ENCODE assay signal across 9 cellular contexts in the genomic region with DNA sequence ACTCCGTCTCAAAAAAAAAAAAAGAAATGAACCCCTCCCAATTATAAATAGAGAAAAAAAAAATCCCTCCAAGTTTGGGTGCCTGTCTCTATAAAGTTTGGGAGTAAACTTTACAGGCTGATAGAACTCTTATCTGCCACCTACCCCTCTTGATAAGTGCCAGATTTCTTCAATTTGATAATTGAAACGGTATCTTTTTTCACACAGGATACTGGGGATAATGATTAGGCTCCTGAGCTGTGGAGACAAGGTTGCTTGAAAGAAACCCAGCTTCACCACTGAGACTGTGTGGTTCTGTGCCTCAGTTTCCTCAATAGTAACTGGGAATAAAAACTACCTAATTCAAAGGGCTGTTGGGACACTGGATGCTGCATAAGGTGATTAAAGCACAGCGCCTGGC. TPM values are rescaled to one million over a fixed set of nuclear protein-coding genes. Genes with fewer than 3 reads are reported as not detected.
DNase-seq lines count a peak whose midpoint lies in the region; ATAC-seq and TF ChIP-seq lines count a peak whose summit lies in the region.
"Had no signal": no experiment of that assay in that cellular context is flagged by ENCODE, and none has a peak within 500 bp of the region (broad histone marks: within the 10 kb centered on the region; RNA-seq: fewer than 3 reads in every experiment).

No MANE protein-coding gene starts in this region.

- TF ChIP-seq CTCF in gastrocnemius medialis (IDR thresholded peaks at IDR 0.05 in 4 of 5, conservative IDR thresholded peaks at IDR 0.05 in 1 of 5) = no peak

- POLR2A ChIA-PET in activated CD8-positive, alpha-beta T cell treated with anti-CD3 and anti-CD28 coated beads, Interleukin-2, amount 10 ng/mL, durations not matched to agents 7 days and 5 days (lab: Charles Lee) = no interaction called here

- peaks cover 14% of the 10 kb centered on the region for H3K4me1 Mint-ChIP-seq in activated CD4-positive, alpha-beta T cell treated with anti-CD3 and anti-CD28 coated beads, Interleukin-2, amount 10 ng/mL, durations not matched to agents 24 days and 14 days
- peaks cover 13% of the 10 kb centered on the region for H3K4me1 Mint-ChIP-seq in activated CD8-positive, alpha-beta T cell treated with anti-CD3 and anti-CD28 coated beads, Interleukin-2, amount 10 ng/mL, durations not matched to agents 7 days and 5 days (ENCODE audit: low read depth)
- H3K4me1 Mint-ChIP-seq in stimulated activated naive B cell treated with anti-CD40 and anti-IgM and Interleukin-4, amounts not matched to agents 10 μg/mL and 1 μg/mL and 100 μg/mL, for 72 hours = peaks cover 15% of the 10 kb centered on the region in 2 donors

- H3K36me3 ChIP-seq in iPS-18a (ENCODE audit: control insufficient read depth, low read depth, low read length) (no peaks in the 10 kb centered on the region), gastrocnemius medialis (no peaks in the 10 kb centered on the region)

- peak overlapping the region; percentile 56 for H3K9ac ChIP-seq in iPS-18a (ENCODE audit: low read length)

- in situ Hi-C loops in gastrocnemius medialis (cut with MboI; ENCODE audit: low sequenced_read_pairs in 4 of 4) = no loop called here

- ATAC-seq in activated CD8-positive, alpha-beta T cell treated with anti-CD3 and anti-CD28 coated beads, Interleukin-2, amount 10 ng/mL, durations not matched to agents 7 days and 5 days = no peak
- ATAC-seq in stimulated activated naive B cell treated with anti-CD40 and anti-IgM and Interleukin-4, amounts not matched to agents 10 μg/mL and 1 μg/mL and 100 μg/mL, for 72 hours (replicated peaks) = no peak
- no peak for ATAC-seq in gastrocnemius medialis

- intact Hi-C loops in activated CD4-positive, alpha-beta T cell treated with anti-CD3 and anti-CD28 coated beads, Interleukin-2, amount 10 ng/mL, durations not matched to agents 24 days and 14 days (cut with micrococcal nuclease) = no loop called here
- intact Hi-C loops in gastrocnemius medialis (cut with DNase I; ENCODE audit: low total_unique reads) = no loop called here

- H3K27ac Mint-ChIP-seq in activated CD4-positive, alpha-beta T cell treated with anti-CD3 and anti-CD28 coated beads, Interleukin-2, amount 10 ng/mL, durations not matched to agents 24 days and 14 days = no peak overlapping the region
- H3K27ac Mint-ChIP-seq in activated CD8-positive, alpha-beta T cell treated with anti-CD3 and anti-CD28 coated beads, Interleukin-2, amount 10 ng/mL, durations not matched to agents 7 days and 5 days = no peak overlapping the region
- H3K27ac Mint-ChIP-seq in stimulated activated naive B cell treated with anti-CD40 and anti-IgM and Interleukin-4, amounts not matched to agents 10 μg/mL and 1 μg/mL and 100 μg/mL, for 72 hours = peak overlapping the region; percentile 20

- H3K9me3 ChIP-seq in iPS-18a (ENCODE audit: control insufficient read depth, low read depth, low read length) (peaks cover 19% of the 10 kb centered on the region), gastrocnemius medialis (no peaks in the 10 kb centered on the region)

- CTCF ChIA-PET in activated CD8-positive, alpha-beta T cell treated with anti-CD3 and anti-CD28 coated beads, Interleukin-2, amount 10 ng/mL, durations not matched to agents 7 days and 5 days (lab: Charles Lee) = interaction anchor here (1.5 kb wide), 1 partner anchor 11 kb away, joined by 3 read pairs; no protein-coding TSS in a partner anchor

- H3K4me1 ChIP-seq in iPS-18a (ENCODE audit: control insufficient read depth, low read depth, low read length) = no peaks in the 10 kb centered on the region
- no peaks in the 10 kb centered on the region for H3K4me1 ChIP-seq in gastrocnemius medialis

- TF ChIP-seq POLR2A in gastrocnemius medialis (IDR thresholded peaks at IDR 0.05) = no peak

- H3K27ac ChIP-seq in iPS-18a (ENCODE audit: low read length) (no peak overlapping the region), gastrocnemius medialis (no peak overlapping the region)

- peak overlapping the region; percentile 86 for H3K4me3 Mint-ChIP-seq in activated CD4-positive, alpha-beta T cell treated with anti-CD3 and anti-CD28 coated beads, Interleukin-2, amount 10 ng/mL, durations not matched to agents 24 days and 14 days
- H3K4me3 Mint-ChIP-seq in activated CD8-positive, alpha-beta T cell treated with anti-CD3 and anti-CD28 coated beads, Interleukin-2, amount 10 ng/mL, durations not matched to agents 7 days and 5 days = peak overlapping the region; percentile 77
- peak overlapping the region in 1 of 2 donors; percentile 63 for H3K4me3 Mint-ChIP-seq in stimulated activated naive B cell treated with anti-CD40 and anti-IgM and Interleukin-4, amounts not matched to agents 10 μg/mL and 1 μg/mL and 100 μg/mL, for 72 hours

- no peaks in the 10 kb centered on the region for H3K27me3 Mint-ChIP-seq in activated CD4-positive, alpha-beta T cell treated with anti-CD3 and anti-CD28 coated beads, Interleukin-2, amount 10 ng/mL, durations not matched to agents 24 days and 14 days
- H3K27me3 Mint-ChIP-seq in activated CD8-positive, alpha-beta T cell treated with anti-CD3 and anti-CD28 coated beads, Interleukin-2, amount 10 ng/mL, durations not matched to agents 7 days and 5 days (ENCODE audit: low read depth) = no peaks in the 10 kb centered on the region
- H3K27me3 Mint-ChIP-seq in stimulated activated naive B cell treated with anti-CD40 and anti-IgM and Interleukin-4, amounts not matched to agents 10 μg/mL and 1 μg/mL and 100 μg/mL, for 72 hours = peaks cover 0 to 24% of the 10 kb centered on the region in 2 donors

- peak overlapping the region; percentile 48 for H3K4me3 ChIP-seq in iPS-18a (ENCODE audit: low read length)
- H3K4me3 ChIP-seq in gastrocnemius medialis = peak overlapping the region in 2 of 4 donors; percentile 39 to 52

- no peak for DNase-seq in activated CD4-positive, alpha-beta T cell treated with anti-CD3 and anti-CD28 coated beads, Interleukin-2, amount 10 ng/mL, durations not matched to agents 24 days and 14 days
- no peak for DNase-seq in activated CD4-positive, alpha-beta T cell treated with anti-CD3 and anti-CD28 coated beads for 4 hours
- DNase-seq in activated CD8-positive, alpha-beta T cell treated with anti-CD3 and anti-CD28 coated beads, Interleukin-2, amount 10 ng/mL, durations not matched to agents 7 days and 5 days = no peak
- no peak for DNase-seq in stimulated activated naive B cell treated with anti-CD40 and anti-IgM and Interleukin-4, amounts not matched to agents 10 μg/mL and 1 μg/mL and 100 μg/mL, for 72 hours
- no peak for DNase-seq in NCI-H510A (lab: John Stamatoyannopoulos, UW)
- DNase-seq in gastrocnemius medialis = no peak
- DNase-seq in NCI-H345 treated with DMSO at 0.1 percent for 48 hours (lab: John Stamatoyannopoulos, UW; ENCODE audit: unreplicated experiment) = no peak
- DNase-seq: NCI-H1048 had no signal

- no peaks in the 10 kb centered on the region for H3K9me3 Mint-ChIP-seq in activated CD4-positive, alpha-beta T cell treated with anti-CD3 and anti-CD28 coated beads, Interleukin-2, amount 10 ng/mL, durations not matched to agents 24 days and 14 days
- no peaks in the 10 kb centered on the region for H3K9me3 Mint-ChIP-seq in activated CD8-positive, alpha-beta T cell treated with anti-CD3 and anti-CD28 coated beads, Interleukin-2, amount 10 ng/mL, durations not matched to agents 7 days and 5 days (ENCODE audit: insufficient read depth)
- H3K9me3 Mint-ChIP-seq in stimulated activated naive B cell treated with anti-CD40 and anti-IgM and Interleukin-4, amounts not matched to agents 10 μg/mL and 1 μg/mL and 100 μg/mL, for 72 hours = no peaks in the 10 kb centered on the region

- H3K36me3 Mint-ChIP-seq in activated CD4-positive, alpha-beta T cell treated with anti-CD3 and anti-CD28 coated beads, Interleukin-2, amount 10 ng/mL, durations not matched to agents 24 days and 14 days (ENCODE audit: low read depth) = no peaks in the 10 kb centered on the region
- H3K36me3 Mint-ChIP-seq in activated CD8-positive, alpha-beta T cell treated with anti-CD3 and anti-CD28 coated beads, Interleukin-2, amount 10 ng/mL, durations not matched to agents 7 days and 5 days (ENCODE audit: low read depth) = no peaks in the 10 kb centered on the region
- H3K36me3 Mint-ChIP-seq in stimulated activated naive B cell treated with anti-CD40 and anti-IgM and Interleukin-4, amounts not matched to agents 10 μg/mL and 1 μg/mL and 100 μg/mL, for 72 hours = no peaks in the 10 kb centered on the region

- no peaks in the 10 kb centered on the region for H3K27me3 ChIP-seq in iPS-18a (ENCODE audit: control insufficient read depth, insufficient read depth, low read length)
- H3K27me3 ChIP-seq in gastrocnemius medialis = peaks cover 0 to 10% (median 5%) of the 10 kb centered on the region in 3 donors

RNA-seq across cellular contexts. Expression of gene EFHC2, which starts 0.6 kb away (rescaled TPM):
- total RNA-seq in activated CD4-positive, alpha-beta T cell treated with anti-CD3 and anti-CD28 coated beads, Interleukin-2, amount 10 ng/mL, durations not matched to agents 24 days and 14 days = not detected in 2 replicates
- under 1 TPM; 0.31 to 0.53 TPM for total RNA-seq in activated CD8-positive, alpha-beta T cell treated with anti-CD3 and anti-CD28 coated beads, Interleukin-2, amount 10 ng/mL, durations not matched to agents 7 days and 5 days
- total RNA-seq in gastrocnemius medialis = under 1 TPM in 1 of 4 donors, not detected in 3; 0.11 TPM
